ENCODE assay signal across 15 cellular contexts in genomic region chr2:186031229-186031628, GRCh38.
"Had no signal": no experiment of that assay in that cellular context is flagged by ENCODE, and none has a peak within 500 bp of the region (broad histone marks: within the 10 kb centered on the region; RNA-seq: fewer than 3 reads in every experiment).

No MANE protein-coding gene starts in this region.

- H3K27me3 ChIP-seq: adrenal gland, heart left ventricle, right lobe of liver, tibial artery had no signal

- H3K36me3 ChIP-seq: adrenal gland, heart left ventricle, right lobe of liver, tibial artery had no signal

- H3K4me1 ChIP-seq: adrenal gland, heart left ventricle, psoas muscle, right lobe of liver, tibial artery had no signal

- ATAC-seq: heart left ventricle; left lobe of liver; psoas muscle; right lobe of liver; stimulated activated memory B cell treated with anti-CD40 and anti-IgM and Interleukin-4, amounts not matched to agents 10 μg/mL and 1 μg/mL and 100 μg/mL, for 72 hours had no signal

- DNase-seq: activated CD4-positive, alpha-beta T cell treated with anti-CD3 and anti-CD28 coated beads, Interleukin-2, amount 10 ng/mL, durations not matched to agents 7 days and 5 days; activated CD4-positive, CD25-positive, alpha-beta regulatory T cell; activated naive CD4-positive, alpha-beta T cell treated with anti-CD3 and anti-CD28 coated beads, Interleukin-2, amount 50 U/mL, for 16 hours; activated T-cell treated with anti-CD3 and anti-CD28 coated beads, Interleukin-2, amount 50 U/mL, for 1 hour; adrenal gland; cortex of kidney; effector CD8-positive, alpha-beta T cell; foreskin melanocyte; heart left ventricle; mammary epithelial cell; psoas muscle; right lobe of liver; tibial artery had no signal

- H3K27ac ChIP-seq: adrenal gland, heart left ventricle, psoas muscle, right lobe of liver, tibial artery had no signal

- H3K4me3 ChIP-seq: adrenal gland, heart left ventricle, psoas muscle, right lobe of liver, tibial artery had no signal

- H3K9me3 ChIP-seq: adrenal gland, heart left ventricle, psoas muscle, right lobe of liver, tibial artery had no signal
